ENCODE assay signal across 8 cellular contexts in the genomic region with DNA sequence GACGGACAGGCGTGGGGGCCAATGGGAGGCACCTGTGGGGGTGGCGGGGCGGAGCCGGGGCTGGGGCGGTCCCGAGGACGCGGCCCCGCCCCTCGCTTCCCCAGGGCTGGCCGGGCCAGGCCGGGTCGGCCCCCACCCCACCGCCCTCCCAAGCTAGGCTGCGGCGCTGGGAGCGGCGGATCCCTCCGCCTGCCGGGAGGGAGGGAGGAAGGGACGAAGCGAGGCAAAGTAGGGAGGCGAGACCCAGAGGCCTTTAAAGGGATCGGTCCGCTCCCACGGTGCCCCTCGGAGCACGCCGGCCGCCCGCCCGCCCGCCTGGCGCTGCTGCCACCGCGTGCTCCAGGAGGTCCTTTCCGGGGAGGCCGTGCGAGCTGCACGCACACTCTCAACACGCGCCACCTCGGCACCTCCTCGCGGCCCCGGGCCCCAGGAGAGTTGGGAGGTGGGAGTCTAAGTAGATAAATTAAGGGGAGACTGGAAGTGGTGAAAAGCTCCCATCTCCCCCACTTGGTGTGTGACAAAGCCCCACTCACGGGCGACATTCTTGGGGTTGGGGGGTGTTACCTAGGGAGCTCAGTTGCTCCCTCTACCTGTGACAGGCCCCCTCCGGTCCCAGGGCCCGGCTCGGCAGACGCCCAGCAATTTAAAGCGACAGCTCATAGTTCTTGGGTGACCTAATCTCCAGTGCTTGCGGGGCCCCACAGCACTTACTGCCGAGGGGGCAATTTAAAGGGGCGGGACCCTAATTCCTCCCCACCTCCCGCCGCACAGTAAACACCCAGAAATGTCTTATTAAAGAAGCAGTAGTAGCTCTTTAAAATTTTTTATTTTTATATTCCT. TPM values are rescaled to one million over a fixed set of nuclear protein-coding genes. Genes with fewer than 3 reads are reported as not detected.
A peak's percentile ranks its signal among the peaks of the same experiment; 100 is the strongest.
DNase-seq lines count a peak whose midpoint lies in the region; ATAC-seq and TF ChIP-seq lines count a peak whose summit lies in the region.

No MANE protein-coding gene starts in this region.

- DNase-seq in AG20443 (ENCODE audit: low spot score) (peak; percentile 97), NCI-H446 (lab: John Stamatoyannopoulos, UW) (peak; percentile 93 to 98), cerebellar cortex (ENCODE audit: low spot score) (peak; percentile 96), kidney epithelial cell (ENCODE audit: low read depth) (peak; percentile 70)
- peak; percentile 93 for DNase-seq in stimulated activated CD4-positive, alpha-beta T cell treated with anti-CD3 and anti-CD28 coated beads, Interleukin-15, amount 100 ng/mL, for 24 hours

- H3K27me3 ChIP-seq in kidney epithelial cell (ENCODE audit: control insufficient read depth, insufficient read depth, low read length), result no peaks in the 10 kb centered on the region

- ATAC-seq in GM19025 (IDR thresholded peaks at IDR 0.05; ENCODE audit: low read depth, unreplicated experiment), result peak; percentile 48
- ATAC-seq in HG03354 (IDR thresholded peaks at IDR 0.05; ENCODE audit: poor library complexity, severe bottlenecking, unreplicated experiment), result peak; percentile 56
- peak; percentile 72 to 76 for ATAC-seq in activated CD4-positive, CD25-positive, alpha-beta regulatory T cell treated with anti-CD3 and anti-CD28 coated beads, Interleukin-2, amount 50 U/mL, for 24 hours

- no peaks in the 10 kb centered on the region for H3K36me3 ChIP-seq in kidney epithelial cell (ENCODE audit: control insufficient read depth, insufficient read depth, low read length)

- peak overlapping the region; percentile 98 for H3K4me3 ChIP-seq in kidney epithelial cell (ENCODE audit: low read depth, low read length)

- TF ChIP-seq CTCF in kidney epithelial cell (IDR thresholded peaks at IDR 0.05; ENCODE audit: insufficient read depth, low read length, poor library complexity, severe bottlenecking), result peak; percentile 69

RNA-seq across cellular contexts. Expression of a gene that starts 0.5 kb away (rescaled TPM):
- total RNA-seq in kidney epithelial cell, result 16.6 and 22.0 TPM in 2 replicates

Comparison
In these comparisons a context has a peak if more than half of its experiments do, and no peak if none do; other contexts are left out.
1. Peak in every context shown above with its lines: DNase-seq, ATAC-seq and H3K4me3 ChIP-seq.